ENCODE assay signal across 8 cellular contexts in genomic region chr1:94864821-94865220, GRCh38. TPM values are rescaled to one million over a fixed set of nuclear protein-coding genes. Genes with fewer than 3 reads are reported as not detected.
DNase-seq lines count a peak whose midpoint lies in the region; TF ChIP-seq lines count a peak whose summit lies in the region.
"Had no signal": no experiment of that assay in that cellular context is flagged by ENCODE, and none has a peak within 500 bp of the region (broad histone marks: within the 10 kb centered on the region; RNA-seq: fewer than 3 reads in every experiment).

No MANE protein-coding gene starts in this region.

- H3K4me1 Mint-ChIP-seq in type B pancreatic cell (ENCODE audit: unreplicated experiment): peaks cover 51% of the 10 kb centered on the region

- WGBS in esophagus, 2 donors: 35 to 37% methylated on average over 9 of the region's 9 CpGs

- TF ChIP-seq CTCF in Peyer's patch (IDR thresholded peaks at IDR 0.05) (no peak), type B pancreatic cell (conservative IDR thresholded peaks at IDR 0.05) (no peak)

- H3K9me3 ChIP-seq in Peyer's patch (no peaks in the 10 kb centered on the region), esophagus (ENCODE audit: control insufficient read depth in 2 of 2, insufficient read depth in 1 of 2, low read depth in 1 of 2, low read length in 1 of 2) (no peaks in the 10 kb centered on the region), muscle layer of colon (ENCODE audit: low read length) (no peaks in the 10 kb centered on the region)

- TF ChIP-seq POLR2A in Peyer's patch (IDR thresholded peaks at IDR 0.05): no peak

- no peaks in the 10 kb centered on the region for H3K27me3 Mint-ChIP-seq in type B pancreatic cell

- peak overlapping the region in 3 of 4 donors; percentile 45 to 89 (median 45) for H3K27ac ChIP-seq in Peyer's patch
- peak overlapping the region; percentile 89 to 95 for H3K27ac ChIP-seq in esophagus (ENCODE audit: low read depth in 2 of 2, low read length in 1 of 2)
- H3K27ac ChIP-seq in muscle layer of colon (ENCODE audit: low read depth, low read length): peak overlapping the region; percentile 92

- no peak overlapping the region for H3K4me3 ChIP-seq in Peyer's patch
- H3K4me3 ChIP-seq in esophagus (ENCODE audit: low read depth in 1 of 2, low read length in 2 of 2): peak overlapping the region in 1 of 2 donors; percentile 1
- H3K4me3 ChIP-seq in muscle layer of colon (ENCODE audit: low read depth in 1 of 2, low read length in 2 of 2): peak overlapping the region in 1 of 2 donors; percentile 14

- peaks cover 6% of the 10 kb centered on the region for H3K36me3 Mint-ChIP-seq in type B pancreatic cell

- no peaks in the 10 kb centered on the region for H3K36me3 ChIP-seq in Peyer's patch
- no peaks in the 10 kb centered on the region for H3K36me3 ChIP-seq in esophagus (ENCODE audit: control insufficient read depth in 2 of 2, insufficient read depth in 2 of 2, low read length in 1 of 2)
- H3K36me3 ChIP-seq in muscle layer of colon (ENCODE audit: insufficient read depth, low read length): no peaks in the 10 kb centered on the region

- H3K4me1 ChIP-seq in Peyer's patch (peaks cover 0 to 12% (median 0%) of the 10 kb centered on the region in 4 donors), esophagus (ENCODE audit: control insufficient read depth in 2 of 2, insufficient read depth in 2 of 2, low read length in 1 of 2) (peaks cover 5 to 12% of the 10 kb centered on the region in 2 donors), muscle layer of colon (ENCODE audit: insufficient read depth, low read length) (peaks cover 50% of the 10 kb centered on the region)

- H3K9me3 Mint-ChIP-seq in type B pancreatic cell: no peaks in the 10 kb centered on the region

- DNase-seq in Peyer's patch (no peak), type B pancreatic cell (ENCODE audit: extremely low spot score, unreplicated experiment) (no peak), dermis blood vessel endothelial cell (no peak), AG20443 (ENCODE audit: low spot score) (no peak), HuH-7 (ENCODE audit: low spot score) (no peak)
- DNase-seq: activated gamma-delta T cell had no signal

- peak overlapping the region; percentile 54 for H3K4me3 Mint-ChIP-seq in type B pancreatic cell

- peak overlapping the region; percentile 16 for H3K9ac ChIP-seq in muscle layer of colon (ENCODE audit: low read length)

- H3K27ac Mint-ChIP-seq in type B pancreatic cell: peak overlapping the region; percentile 97

- H3K27me3 ChIP-seq in Peyer's patch (no peaks in the 10 kb centered on the region), esophagus (ENCODE audit: control insufficient read depth in 1 of 2, insufficient read depth in 2 of 2, low read length in 2 of 2) (no peaks in the 10 kb centered on the region), muscle layer of colon (ENCODE audit: control insufficient read depth in 1 of 2, insufficient read depth in 2 of 2, low read length in 2 of 2) (no peaks in the 10 kb centered on the region)

RNA-seq across cellular contexts. Expression of gene SLC44A3, which starts 44.7 kb away (rescaled TPM):
- 10 to 100 TPM; 26.4 to 49.0 (median 40.0) TPM for total RNA-seq in Peyer's patch
- polyA plus RNA-seq in esophagus: 1 to 10 TPM; 7.0 to 7.4 TPM
- total RNA-seq in type B pancreatic cell (ENCODE audit: low replicate concordance): 19.5 and 33.9 TPM in 2 replicates
- 2.9 and 3.0 TPM in 2 replicates for total RNA-seq in dermis blood vessel endothelial cell
